1 cellular context compared by ENCODE assay signal in the genomic region with DNA sequence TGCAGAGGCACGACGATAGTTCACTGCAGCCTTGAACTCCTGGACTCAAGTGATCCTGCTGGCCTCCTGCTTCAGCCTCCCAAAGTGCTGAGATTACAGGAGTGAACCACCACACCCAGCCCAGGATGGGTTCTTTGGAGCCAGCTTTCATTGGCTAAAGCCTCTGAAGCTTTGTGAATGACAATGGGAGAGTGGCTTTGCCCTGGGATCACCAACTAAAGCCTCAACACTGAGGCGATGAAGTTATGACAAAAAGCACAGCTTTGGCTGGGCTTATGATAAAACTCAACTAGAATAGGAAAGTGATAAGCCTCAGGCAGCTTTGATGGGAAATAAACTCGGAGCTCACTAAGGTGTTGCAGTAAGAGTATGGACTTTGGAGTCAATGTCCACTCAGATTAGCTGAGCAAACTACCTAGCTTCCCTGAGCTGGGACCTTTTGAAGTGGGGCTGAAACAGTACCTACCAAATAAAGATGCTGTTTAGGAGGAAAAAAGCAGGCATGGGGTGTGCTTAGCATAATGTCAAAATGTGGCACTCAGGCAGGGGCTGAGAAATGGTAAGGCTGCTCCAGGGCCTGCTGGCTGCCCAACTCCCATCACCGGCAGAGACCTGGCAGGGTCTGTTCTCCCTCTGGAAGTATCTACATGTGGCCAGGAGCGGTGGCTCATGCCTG.
TF ChIP-seq lines count a peak whose summit lies in the region.

No MANE protein-coding gene starts in this region.

TF ChIP-seq in HepG2, 621 proteins besides CTCF, POLR2A, EP300 and RAD21 (continued from another document and continues in another):
- TF ChIP-seq, protein P1, sequence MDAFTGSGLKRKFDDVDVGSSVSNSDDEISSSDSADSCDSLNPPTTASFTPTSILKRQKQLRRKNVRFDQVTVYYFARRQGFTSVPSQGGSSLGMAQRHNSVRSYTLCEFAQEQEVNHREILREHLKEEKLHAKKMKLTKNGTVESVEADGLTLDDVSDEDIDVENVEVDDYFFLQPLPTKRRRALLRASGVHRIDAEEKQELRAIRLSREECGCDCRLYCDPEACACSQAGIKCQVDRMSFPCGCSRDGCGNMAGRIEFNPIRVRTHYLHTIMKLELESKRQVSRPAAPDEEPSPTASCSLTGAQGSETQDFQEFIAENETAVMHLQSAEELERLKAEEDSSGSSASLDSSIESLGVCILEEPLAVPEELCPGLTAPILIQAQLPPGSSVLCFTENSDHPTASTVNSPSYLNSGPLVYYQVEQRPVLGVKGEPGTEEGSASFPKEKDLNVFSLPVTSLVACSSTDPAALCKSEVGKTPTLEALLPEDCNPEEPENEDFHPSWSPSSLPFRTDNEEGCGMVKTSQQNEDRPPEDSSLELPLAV (CRISPR knock-in tag; conservative IDR thresholded peaks at IDR 0.05; ENCODE audit: low read depth) = no peak
- no peak for TF ChIP-seq TEAD2 (CRISPR knock-in tag; IDR thresholded peaks at IDR 0.05)
- no peak for TF ChIP-seq ZFP36L1 (CRISPR knock-in tag; IDR thresholded peaks at IDR 0.05)
- TF ChIP-seq EZH2 (conservative IDR thresholded peaks at IDR 0.05; ENCODE audit: low read depth, low read length) = no peak
- no peak for TF ChIP-seq TRIM24 (CRISPR knock-in tag; IDR thresholded peaks at IDR 0.05)
- no peak for TF ChIP-seq SRSF9 (IDR thresholded peaks at IDR 0.05; ENCODE audit: borderline replicate concordance, insufficient read depth, low read depth, low read length, poor library complexity, severe bottlenecking)
- TF ChIP-seq, protein P2, sequence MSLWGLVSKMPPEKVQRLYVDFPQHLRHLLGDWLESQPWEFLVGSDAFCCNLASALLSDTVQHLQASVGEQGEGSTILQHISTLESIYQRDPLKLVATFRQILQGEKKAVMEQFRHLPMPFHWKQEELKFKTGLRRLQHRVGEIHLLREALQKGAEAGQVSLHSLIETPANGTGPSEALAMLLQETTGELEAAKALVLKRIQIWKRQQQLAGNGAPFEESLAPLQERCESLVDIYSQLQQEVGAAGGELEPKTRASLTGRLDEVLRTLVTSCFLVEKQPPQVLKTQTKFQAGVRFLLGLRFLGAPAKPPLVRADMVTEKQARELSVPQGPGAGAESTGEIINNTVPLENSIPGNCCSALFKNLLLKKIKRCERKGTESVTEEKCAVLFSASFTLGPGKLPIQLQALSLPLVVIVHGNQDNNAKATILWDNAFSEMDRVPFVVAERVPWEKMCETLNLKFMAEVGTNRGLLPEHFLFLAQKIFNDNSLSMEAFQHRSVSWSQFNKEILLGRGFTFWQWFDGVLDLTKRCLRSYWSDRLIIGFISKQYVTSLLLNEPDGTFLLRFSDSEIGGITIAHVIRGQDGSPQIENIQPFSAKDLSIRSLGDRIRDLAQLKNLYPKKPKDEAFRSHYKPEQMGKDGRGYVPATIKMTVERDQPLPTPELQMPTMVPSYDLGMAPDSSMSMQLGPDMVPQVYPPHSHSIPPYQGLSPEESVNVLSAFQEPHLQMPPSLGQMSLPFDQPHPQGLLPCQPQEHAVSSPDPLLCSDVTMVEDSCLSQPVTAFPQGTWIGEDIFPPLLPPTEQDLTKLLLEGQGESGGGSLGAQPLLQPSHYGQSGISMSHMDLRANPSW (CRISPR knock-in tag; IDR thresholded peaks at IDR 0.05; ENCODE audit: borderline replicate concordance) = no peak
- TF ChIP-seq SMAD9 (CRISPR knock-in tag; IDR thresholded peaks at IDR 0.05) = no peak
- no peak for TF ChIP-seq TFE3 (CRISPR knock-in tag; IDR thresholded peaks at IDR 0.05)
- TF ChIP-seq ZNF256 (CRISPR knock-in tag; conservative IDR thresholded peaks at IDR 0.05) = 0 out of 2 replicates have a peak, but pooled peaks have one; percentile 1
- TF ChIP-seq ZNF124 (CRISPR knock-in tag; IDR thresholded peaks at IDR 0.05) = 0 out of 2 replicates have a peak, but pooled peaks have one; percentile 52
- no peak for TF ChIP-seq SNAI1 (CRISPR knock-in tag; IDR thresholded peaks at IDR 0.05; ENCODE audit: borderline replicate concordance)
- no peak for TF ChIP-seq ZNF558 (CRISPR knock-in tag; IDR thresholded peaks at IDR 0.05; ENCODE audit: borderline replicate concordance)
- TF ChIP-seq ZNF280D (CRISPR knock-in tag; IDR thresholded peaks at IDR 0.05) = no peak
- no peak for TF ChIP-seq TFDP1 (CRISPR knock-in tag; IDR thresholded peaks at IDR 0.05; ENCODE audit: borderline replicate concordance)
- no peak; the same call in 1 of the 2 replicates for TF ChIP-seq MTA1 (CRISPR knock-in tag; IDR thresholded peaks at IDR 0.05; ENCODE audit: borderline replicate concordance)
- TF ChIP-seq CEBPB (IDR thresholded peaks at IDR 0.05; ENCODE audit: borderline replicate concordance, low read depth, low read length) = peak; percentile 80
- no peak for TF ChIP-seq YY1 (IDR thresholded peaks at IDR 0.05; ENCODE audit: insufficient read depth, insufficient replicate concordance, low read depth, low read length)
- TF ChIP-seq RARA (CRISPR knock-in tag; IDR thresholded peaks at IDR 0.05) = no peak
- TF ChIP-seq, protein P3, sequence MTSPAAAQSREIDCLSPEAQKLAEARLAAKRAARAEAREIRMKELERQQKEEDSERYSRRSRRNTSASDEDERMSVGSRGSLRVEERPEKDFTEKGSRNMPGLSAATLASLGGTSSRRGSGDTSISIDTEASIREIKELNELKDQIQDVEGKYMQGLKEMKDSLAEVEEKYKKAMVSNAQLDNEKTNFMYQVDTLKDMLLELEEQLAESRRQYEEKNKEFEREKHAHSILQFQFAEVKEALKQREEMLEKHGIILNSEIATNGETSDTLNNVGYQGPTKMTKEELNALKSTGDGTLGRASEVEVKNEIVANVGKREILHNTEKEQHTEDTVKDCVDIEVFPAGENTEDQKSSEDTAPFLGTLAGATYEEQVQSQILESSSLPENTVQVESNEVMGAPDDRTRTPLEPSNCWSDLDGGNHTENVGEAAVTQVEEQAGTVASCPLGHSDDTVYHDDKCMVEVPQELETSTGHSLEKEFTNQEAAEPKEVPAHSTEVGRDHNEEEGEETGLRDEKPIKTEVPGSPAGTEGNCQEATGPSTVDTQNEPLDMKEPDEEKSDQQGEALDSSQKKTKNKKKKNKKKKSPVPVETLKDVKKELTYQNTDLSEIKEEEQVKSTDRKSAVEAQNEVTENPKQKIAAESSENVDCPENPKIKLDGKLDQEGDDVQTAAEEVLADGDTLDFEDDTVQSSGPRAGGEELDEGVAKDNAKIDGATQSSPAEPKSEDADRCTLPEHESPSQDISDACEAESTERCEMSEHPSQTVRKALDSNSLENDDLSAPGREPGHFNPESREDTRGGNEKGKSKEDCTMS (CRISPR knock-in tag; conservative IDR thresholded peaks at IDR 0.05) = no peak
- TF ChIP-seq TCF12 (IDR thresholded peaks at IDR 0.05) = no peak
- TF ChIP-seq TCF12 (CRISPR knock-in tag; IDR thresholded peaks at IDR 0.05) = no peak
- TF ChIP-seq, protein P4, sequence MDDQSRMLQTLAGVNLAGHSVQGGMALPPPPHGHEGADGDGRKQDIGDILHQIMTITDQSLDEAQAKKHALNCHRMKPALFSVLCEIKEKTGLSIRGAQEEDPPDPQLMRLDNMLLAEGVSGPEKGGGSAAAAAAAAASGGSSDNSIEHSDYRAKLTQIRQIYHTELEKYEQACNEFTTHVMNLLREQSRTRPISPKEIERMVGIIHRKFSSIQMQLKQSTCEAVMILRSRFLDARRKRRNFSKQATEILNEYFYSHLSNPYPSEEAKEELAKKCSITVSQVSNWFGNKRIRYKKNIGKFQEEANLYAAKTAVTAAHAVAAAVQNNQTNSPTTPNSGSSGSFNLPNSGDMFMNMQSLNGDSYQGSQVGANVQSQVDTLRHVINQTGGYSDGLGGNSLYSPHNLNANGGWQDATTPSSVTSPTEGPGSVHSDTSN (CRISPR knock-in tag; IDR thresholded peaks at IDR 0.05; ENCODE audit: borderline replicate concordance) = no peak
- TF ChIP-seq TCF7L2 (IDR thresholded peaks at IDR 0.05; ENCODE audit: low read depth, low read length) = no peak
- TF ChIP-seq ZNF644 (CRISPR knock-in tag; IDR thresholded peaks at IDR 0.05; ENCODE audit: low read depth) = no peak
- TF ChIP-seq, protein P5, sequence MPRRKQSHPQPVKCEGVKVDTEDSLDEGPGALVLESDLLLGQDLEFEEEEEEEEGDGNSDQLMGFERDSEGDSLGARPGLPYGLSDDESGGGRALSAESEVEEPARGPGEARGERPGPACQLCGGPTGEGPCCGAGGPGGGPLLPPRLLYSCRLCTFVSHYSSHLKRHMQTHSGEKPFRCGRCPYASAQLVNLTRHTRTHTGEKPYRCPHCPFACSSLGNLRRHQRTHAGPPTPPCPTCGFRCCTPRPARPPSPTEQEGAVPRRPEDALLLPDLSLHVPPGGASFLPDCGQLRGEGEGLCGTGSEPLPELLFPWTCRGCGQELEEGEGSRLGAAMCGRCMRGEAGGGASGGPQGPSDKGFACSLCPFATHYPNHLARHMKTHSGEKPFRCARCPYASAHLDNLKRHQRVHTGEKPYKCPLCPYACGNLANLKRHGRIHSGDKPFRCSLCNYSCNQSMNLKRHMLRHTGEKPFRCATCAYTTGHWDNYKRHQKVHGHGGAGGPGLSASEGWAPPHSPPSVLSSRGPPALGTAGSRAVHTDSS (CRISPR knock-in tag; conservative IDR thresholded peaks at IDR 0.05) = no peak
- no peak for TF ChIP-seq ZNF703 (CRISPR knock-in tag; IDR thresholded peaks at IDR 0.05; ENCODE audit: borderline replicate concordance)
- 0 out of 2 replicates have a peak, but pooled peaks have one; percentile 34 for TF ChIP-seq SIX1 (CRISPR knock-in tag; IDR thresholded peaks at IDR 0.05; ENCODE audit: borderline replicate concordance)
- peak; percentile 83 for TF ChIP-seq ZNF687 (CRISPR knock-in tag; IDR thresholded peaks at IDR 0.05)
- TF ChIP-seq SP2 (CRISPR knock-in tag; IDR thresholded peaks at IDR 0.05) = no peak
- no peak for TF ChIP-seq EED (CRISPR knock-in tag; IDR thresholded peaks at IDR 0.05)
- no peak for TF ChIP-seq ZNF180 (CRISPR knock-in tag; IDR thresholded peaks at IDR 0.05; ENCODE audit: borderline replicate concordance, low read depth)
- TF ChIP-seq ZNF782 (CRISPR knock-in tag; IDR thresholded peaks at IDR 0.05; ENCODE audit: borderline replicate concordance) = no peak
- no peak for TF ChIP-seq XBP1 (CRISPR knock-in tag; IDR thresholded peaks at IDR 0.05)
